In genomic region chr2:107826749-107827148, GRCh38 we compare ENCODE assay signal across 7 cellular contexts. TPM values are rescaled to one million over a fixed set of nuclear protein-coding genes. Genes with fewer than 3 reads are reported as not detected.
"Had no signal": no experiment of that assay in that cellular context is flagged by ENCODE, and none has a peak within 500 bp of the region (broad histone marks: within the 10 kb centered on the region; RNA-seq: fewer than 3 reads in every experiment).

RGPD4 (plus strand) TSS chr2:107826892; CDS start chr2:107827014, 122 bp downstream.

RNA-seq across cellular contexts. Expression of gene RGPD4, which starts in this region (rescaled TPM):
- total RNA-seq: stomach, subcutaneous adipose tissue, thoracic aorta, thyroid gland, tibial nerve, transverse colon, vagina had no signal
- polyA plus RNA-seq: stomach had no signal
